1 cellular context compared by ENCODE assay signal in genomic region chr14:59360923-59361794, GRCh38.
TF ChIP-seq lines count a peak whose summit lies in the region.

No MANE protein-coding gene starts in this region.

TF ChIP-seq in K562, 482 proteins besides CTCF, POLR2A, EP300 and RAD21 (continued from another document):
- no peak for TF ChIP-seq SAFB (IDR thresholded peaks at IDR 0.05; ENCODE audit: borderline replicate concordance, low read depth, low read length)
- TF ChIP-seq JUN (IDR thresholded peaks at IDR 0.05; ENCODE audit: borderline replicate concordance, low read depth, low read length), result peak; percentile 79
- TF ChIP-seq JUN (CRISPR knock-in tag; IDR thresholded peaks at IDR 0.05; ENCODE audit: borderline replicate concordance), result no peak
- TF ChIP-seq TEAD4 (IDR thresholded peaks at IDR 0.05; ENCODE audit: low read length), result peak; percentile 85
- no peak for TF ChIP-seq TEAD4 (CRISPR knock-in tag; IDR thresholded peaks at IDR 0.05; ENCODE audit: borderline replicate concordance)
- TF ChIP-seq MTA2 (IDR thresholded peaks at IDR 0.05; ENCODE audit: low read depth), result peak; percentile 37; the same call in 1 of the 2 replicates
- peak; percentile 96 for TF ChIP-seq CTBP1 (IDR thresholded peaks at IDR 0.05; ENCODE audit: borderline replicate concordance)
- TF ChIP-seq RCOR1 (IDR thresholded peaks at IDR 0.05; ENCODE audit: borderline replicate concordance in 1 of 2, low read depth in 2 of 2, low read length in 2 of 2), result peak in 1 of 2 experiments; percentile 90; a peak in 2 of 4 replicates
- no peak for TF ChIP-seq KAT8 (IDR thresholded peaks at IDR 0.05; ENCODE audit: low read depth)
- peak; percentile 66; the same call in 1 of the 2 replicates for TF ChIP-seq SPI1 (IDR thresholded peaks at IDR 0.05; ENCODE audit: borderline replicate concordance, low read depth, low read length)
- TF ChIP-seq ZFP36 (IDR thresholded peaks at IDR 0.05; ENCODE audit: low read depth, low read length, partially characterized antibody), result no peak
- TF ChIP-seq NRF1 (conservative IDR thresholded peaks at IDR 0.05 in 1 of 2, IDR thresholded peaks at IDR 0.05 in 1 of 2), result peak in 1 of 2 experiments; percentile 20; a peak in 1 of 4 replicates
- peak; percentile 92 for TF ChIP-seq ARID1B (IDR thresholded peaks at IDR 0.05)
- peak; percentile 57; the same call in 1 of the 2 replicates for TF ChIP-seq NCOR1 (IDR thresholded peaks at IDR 0.05)
- no peak for TF ChIP-seq LARP7 (IDR thresholded peaks at IDR 0.05)
- TF ChIP-seq KLF16 (IDR thresholded peaks at IDR 0.05), result 0 out of 2 replicates have a peak, but pooled peaks have one; percentile 18
- no peak for TF ChIP-seq SRSF3 (IDR thresholded peaks at IDR 0.05; ENCODE audit: insufficient read depth, low read length)
- no peak for TF ChIP-seq POLR2B (IDR thresholded peaks at IDR 0.05; ENCODE audit: low read depth, partially characterized antibody)
- TF ChIP-seq ZNF311 (CRISPR knock-in tag; IDR thresholded peaks at IDR 0.05), result no peak
- TF ChIP-seq SMARCA4 (IDR thresholded peaks at IDR 0.05), result peak; percentile 91
- no peak for TF ChIP-seq HEY1 (CRISPR knock-in tag; IDR thresholded peaks at IDR 0.05; ENCODE audit: borderline replicate concordance)
- peak; percentile 91 for TF ChIP-seq ATF3 (IDR thresholded peaks at IDR 0.05)
- TF ChIP-seq ATF3 (CRISPR knock-in tag; conservative IDR thresholded peaks at IDR 0.05), result peak; percentile 85; the same call in 1 of the 2 replicates
- TF ChIP-seq SNRNP70 (optimal IDR thresholded peaks at IDR 0.05; ENCODE audit: low read depth, low read length), result no peak
